ENCODE assay signal across 6 cellular contexts in genomic region chr10:37872283-37872682, GRCh38. TPM values are rescaled to one million over a fixed set of nuclear protein-coding genes. Genes with fewer than 3 reads are reported as not detected.
"Had no signal": no experiment of that assay in that cellular context is flagged by ENCODE, and none has a peak within 500 bp of the region (broad histone marks: within the 10 kb centered on the region; RNA-seq: fewer than 3 reads in every experiment).

No MANE protein-coding gene starts in this region.

- ATAC-seq: GM23338 had no signal

- FAIRE-seq: H1, H54, HTR-8/SVneo had no signal

- DNase-seq: H9, HCEC 1CT had no signal

- H3K4me3 ChIP-seq: GM23338 had no signal

- H3K4me2 ChIP-seq: GM23338 had no signal

- H2AFZ ChIP-seq: GM23338 had no signal

RNA-seq across cellular contexts. Expression of gene ZNF248, which starts 14.9 kb away (rescaled TPM):
- polyA plus RNA-seq: H1 had no signal
